Comparison of ENCODE assay signal across 11 cellular contexts in genomic region chr17:5508855-5509254, GRCh38. TPM values are rescaled to one million over a fixed set of nuclear protein-coding genes. Genes with fewer than 3 reads are reported as not detected.
DNase-seq lines count a peak whose midpoint lies in the region; TF ChIP-seq lines count a peak whose summit lies in the region.
"Had no signal": no experiment of that assay in that cellular context is flagged by ENCODE, and none has a peak within 500 bp of the region (broad histone marks: within the 10 kb centered on the region; RNA-seq: fewer than 3 reads in every experiment).

No MANE protein-coding gene starts in this region.

- H3K36me3 ChIP-seq in GM23248 (ENCODE audit: low read depth) (no peaks in the 10 kb centered on the region), osteoblast (ENCODE audit: insufficient read depth, low read length) (peaks cover 5% of the 10 kb centered on the region)

- H4K20me1 ChIP-seq in GM23248 (ENCODE audit: insufficient read depth): no peaks in the 10 kb centered on the region
- H4K20me1 ChIP-seq in osteoblast (ENCODE audit: insufficient read depth, low read length): no peaks in the 10 kb centered on the region

- no peaks in the 10 kb centered on the region for H3K9me2 ChIP-seq in GM23248 (ENCODE audit: insufficient read depth)

- H3K27me3 ChIP-seq in GM23248 (replicated peaks; ENCODE audit: insufficient read depth) (no peaks in the 10 kb centered on the region), osteoblast (ENCODE audit: insufficient read depth, low read length) (no peaks in the 10 kb centered on the region)

- H3K4me2 ChIP-seq in GM23248 (ENCODE audit: unreplicated experiment) (no peak overlapping the region), osteoblast (ENCODE audit: insufficient read depth, low read length) (peak overlapping the region; percentile 60)

- 46 to 52% methylated on average over 4 of the region's 4 CpGs for WGBS in GM23248 (ENCODE audit: low coverage in 1 of 2, low lambda C conversion rate in 2 of 2, missing lambda C conversion rate in 2 of 2), 2 experiments

- H3F3A ChIP-seq in GM23248 (ENCODE audit: insufficient read depth): no peaks in the 10 kb centered on the region

- intact Hi-C loops in posterior cingulate gyrus (cut with DNase I): no loop called here

- H3K9ac ChIP-seq in GM23248: no peak overlapping the region

- TF ChIP-seq CTCF in osteoblast (IDR thresholded peaks at IDR 0.05; ENCODE audit: extremely low read depth, low read depth, low read length): no peak

- H3K27ac ChIP-seq in GM23248: 0 out of 2 replicates have a peak overlapping the region, but pooled peaks have one; percentile 18
- peak overlapping the region; percentile 97 for H3K27ac ChIP-seq in osteoblast (ENCODE audit: low read depth, low read length)

- DNase-seq in GM23248 (peak; percentile 30), NCI-H2227 (lab: John Stamatoyannopoulos, UW; ENCODE audit: unreplicated experiment) (peak; percentile 88), dermis blood vessel endothelial cell (peak; percentile 30), osteoblast (ENCODE audit: insufficient read length, low spot score, missing footprints) (peak; percentile 86), posterior cingulate gyrus (no peak), HuH-7 (ENCODE audit: low spot score) (no peak)
- DNase-seq in stimulated activated CD4-positive, alpha-beta T cell treated with anti-CD3 and anti-CD28 coated beads, Interleukin-2, amount 100 ng/mL, for 48 hours: no peak
- no peak for DNase-seq in stimulated activated CD4-positive, alpha-beta T cell treated with anti-CD3 and anti-CD28 coated beads, Interleukin-4, amount 100 ng/mL, for 1 hour
- DNase-seq: cerebellar nuclear complex; RPMI8226; stimulated activated naive B cell treated with anti-CD40 and anti-IgM and Interleukin-4, amounts not matched to agents 10 μg/mL and 1 μg/mL and 100 μg/mL, for 72 hours had no signal

- H3K4me1 ChIP-seq in GM23248 (ENCODE audit: insufficient read depth) (no peaks in the 10 kb centered on the region; the same call in 1 of the 2 replicates), osteoblast (ENCODE audit: insufficient read depth, low read length) (peaks cover 23% of the 10 kb centered on the region)

- H3K79me2 ChIP-seq in GM23248 (ENCODE audit: insufficient read depth): no peaks in the 10 kb centered on the region
- no peaks in the 10 kb centered on the region for H3K79me2 ChIP-seq in osteoblast (ENCODE audit: insufficient read depth, low read length)

- in situ Hi-C loops in GM23248 (cut with MboI): no loop called here

- H2AFZ ChIP-seq in GM23248: no peak overlapping the region
- no peak overlapping the region for H2AFZ ChIP-seq in osteoblast (ENCODE audit: low read length)

- no peak overlapping the region for H3K4me3 ChIP-seq in GM23248
- H3K4me3 ChIP-seq in osteoblast (ENCODE audit: insufficient read depth, low read length): peak overlapping the region; percentile 26

- H3K9me3 ChIP-seq in GM23248 (ENCODE audit: low read depth) (no peaks in the 10 kb centered on the region), osteoblast (ENCODE audit: low read depth, low read length) (no peaks in the 10 kb centered on the region)

RNA-seq across cellular contexts. Expression of gene MIS12, which starts 22.5 kb away (rescaled TPM):
- 13.4 and 20.2 TPM in 2 replicates for total RNA-seq in GM23248 (2014; rRNA removed; shearing (Covaris generic))
- polyA plus RNA-seq in GM23248 (2016; fragmentation: Nextera tagmentation; extraction: Ambion mirVana): 10.5 and 12.9 TPM in 2 replicates
- total RNA-seq in dermis blood vessel endothelial cell: 20.8 and 21.0 TPM in 2 replicates
- 10.6 and 10.9 TPM in 2 replicates for total RNA-seq in osteoblast

RNA-seq across cellular contexts. Expression of gene DERL2, which starts 22.9 kb away (rescaled TPM):
- total RNA-seq in GM23248 (2014; rRNA removed; shearing (Covaris generic)): 38.6 and 70.7 TPM in 2 replicates
- 159 and 160 TPM in 2 replicates for polyA plus RNA-seq in GM23248 (2016; fragmentation: Nextera tagmentation; extraction: Ambion mirVana)
- total RNA-seq in dermis blood vessel endothelial cell (25.0 and 25.5 TPM in 2 replicates), osteoblast (29.8 and 31.5 TPM in 2 replicates)

RNA-seq across cellular contexts. Expression of gene DHX33, which starts 40.1 kb away (rescaled TPM):
- total RNA-seq in GM23248 (2014; rRNA removed; shearing (Covaris generic)): 4.4 and 6.3 TPM in 2 replicates
- polyA plus RNA-seq in GM23248 (2016; fragmentation: Nextera tagmentation; extraction: Ambion mirVana): 2.2 and 3.0 TPM in 2 replicates
- total RNA-seq in dermis blood vessel endothelial cell (11.1 and 23.5 TPM in 2 replicates), osteoblast (10.0 and 10.9 TPM in 2 replicates)

Comparison
In these comparisons a context has a peak if more than half of its experiments do, and no peak if none do; other contexts are left out.
1. DNase-seq: peak in GM23248 (single experiment), NCI-H2227 (single experiment), dermis blood vessel endothelial cell (single experiment) and osteoblast (single experiment); none in posterior cingulate gyrus (0 of 10), stimulated activated CD4-positive, alpha-beta T cell treated with anti-CD3 and anti-CD28 coated beads, Interleukin-2, amount 100 ng/mL, for 48 hours (0 of 2), stimulated activated CD4-positive, alpha-beta T cell treated with anti-CD3 and anti-CD28 coated beads, Interleukin-4, amount 100 ng/mL, for 1 hour (single experiment) and HuH-7 (single experiment).